ENCODE assay signal across 10 cellular contexts in the genomic region with DNA sequence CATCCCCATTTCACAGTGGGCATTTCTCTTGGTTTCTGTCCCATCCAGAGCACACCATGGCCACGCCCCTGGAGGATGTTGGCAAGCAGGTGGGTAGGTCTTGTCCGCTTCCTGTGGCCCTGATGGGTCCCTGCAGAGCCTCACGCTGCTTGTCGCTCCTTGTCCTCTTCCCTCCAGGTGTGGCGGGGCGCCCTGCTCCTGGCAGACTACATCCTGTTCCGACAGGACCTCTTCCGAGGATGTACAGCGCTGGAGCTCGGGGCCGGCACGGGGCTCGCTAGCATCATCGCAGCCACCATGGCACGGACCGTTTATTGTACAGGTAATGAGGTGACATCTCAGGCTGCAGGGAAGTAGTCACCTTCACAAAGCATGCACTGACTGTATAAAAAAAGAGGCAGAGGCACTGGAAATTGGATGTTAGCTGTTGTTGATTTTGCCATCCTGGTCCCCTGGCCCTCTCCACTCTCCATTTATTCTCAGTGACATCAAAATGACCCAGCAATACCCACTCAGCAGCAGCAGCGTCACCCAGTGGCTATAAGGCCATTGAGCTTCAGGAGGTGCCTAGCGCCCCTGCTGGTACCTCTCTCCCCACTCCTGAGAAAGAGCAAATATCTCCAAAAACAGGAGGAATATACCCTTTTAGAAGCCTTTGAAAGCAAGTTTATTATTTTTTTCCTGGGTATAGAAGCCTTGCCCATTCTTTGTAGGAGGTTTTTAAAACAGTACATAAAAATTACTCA. TPM values are rescaled to one million over a fixed set of nuclear protein-coding genes. Genes with fewer than 3 reads are reported as not detected.
DNase-seq lines count a peak whose midpoint lies in the region; ATAC-seq, FAIRE-seq and TF ChIP-seq lines count a peak whose summit lies in the region.
"Had no signal": no experiment of that assay in that cellular context is flagged by ENCODE, and none has a peak within 500 bp of the region (broad histone marks: within the 10 kb centered on the region; RNA-seq: fewer than 3 reads in every experiment).

No MANE protein-coding gene starts in this region.

- H3K9ac ChIP-seq in keratinocyte (ENCODE audit: control insufficient read depth, extremely low read depth, insufficient read depth, low read length): no peak overlapping the region

- no peak overlapping the region for H3K4me2 ChIP-seq in keratinocyte (ENCODE audit: control insufficient read depth, extremely low read depth, insufficient read depth, low read depth, low read length)

- no peak overlapping the region for H3K27ac Mint-ChIP-seq in activated CD4-positive, alpha-beta T cell treated with anti-CD3 and anti-CD28 coated beads for 36 hours
- H3K27ac Mint-ChIP-seq in activated T-cell treated with anti-CD3 and anti-CD28 coated beads, Interleukin-2, amount 50 U/mL, for 24 hours: no peak overlapping the region

- H3K4me3 Mint-ChIP-seq in activated CD4-positive, alpha-beta T cell treated with anti-CD3 and anti-CD28 coated beads for 36 hours: no peak overlapping the region
- H3K4me3 Mint-ChIP-seq in activated T-cell treated with anti-CD3 and anti-CD28 coated beads, Interleukin-2, amount 50 U/mL, for 24 hours: no peak overlapping the region

- POLR2A ChIA-PET in HEK293 (lab: Yijun Ruan, JAX): no interaction called here
- POLR2A ChIA-PET in activated CD4-positive, alpha-beta T cell treated with anti-CD3 and anti-CD28 coated beads for 36 hours (lab: Charles Lee): no interaction called here

- dilution Hi-C loops in keratinocyte (cut with MboI; ENCODE audit: extremely low pct_ligation_motif_present, low sequenced_read_pairs): no loop called here

- intact Hi-C loops in activated CD4-positive, alpha-beta T cell treated with anti-CD3 and anti-CD28 coated beads for 36 hours (cut with DNase I, micrococcal nuclease): no loop called here

- H3K9me1 ChIP-seq in keratinocyte (ENCODE audit: control insufficient read depth, extremely low read depth, insufficient read depth, low read length): no peaks in the 10 kb centered on the region

- H3K27ac ChIP-seq in HEK293 (ENCODE audit: extremely low read depth, low read depth, low read length): no peak overlapping the region
- no peak overlapping the region for H3K27ac ChIP-seq in keratinocyte (ENCODE audit: control insufficient read depth, insufficient read depth, low read length)

- DNase-seq in AG09319 (ENCODE audit: extremely low read depth, low read depth): no peak
- peak; percentile 46 for DNase-seq in astrocyte of the spinal cord (ENCODE audit: low read depth, low spot score)
- DNase-seq in keratinocyte (ENCODE audit: low read depth, low spot score): no peak
- no peak for DNase-seq in NCI-H446 (lab: John Stamatoyannopoulos, UW)
- no peak for DNase-seq in activated CD4-positive, alpha-beta T cell treated with anti-CD3 and anti-CD28 coated beads for 36 hours
- no peak for DNase-seq in GDM1 (lab: John Stamatoyannopoulos, UW)
- no peak for DNase-seq in activated T-cell treated with anti-CD3 and anti-CD28 coated beads, Interleukin-2, amount 50 U/mL, for 24 hours

- no peaks in the 10 kb centered on the region for H3K9me3 Mint-ChIP-seq in activated CD4-positive, alpha-beta T cell treated with anti-CD3 and anti-CD28 coated beads for 36 hours (ENCODE audit: low read depth)
- no peaks in the 10 kb centered on the region for H3K9me3 Mint-ChIP-seq in activated T-cell treated with anti-CD3 and anti-CD28 coated beads, Interleukin-2, amount 50 U/mL, for 24 hours

- in situ Hi-C loops in astrocyte of the spinal cord (cut with HindIII; ENCODE audit: low sequenced_read_pairs): no loop called here

- FAIRE-seq in keratinocyte (lab: Jason Lieb, UNC): no peak

- H4K20me1 ChIP-seq in keratinocyte (ENCODE audit: control insufficient read depth, extremely low read depth, insufficient read depth, low read length): no peaks in the 10 kb centered on the region

- H2AFZ ChIP-seq in keratinocyte (ENCODE audit: control insufficient read depth, low read length): no peak overlapping the region

- ATAC-seq in activated CD4-positive, alpha-beta T cell treated with anti-CD3 and anti-CD28 coated beads for 36 hours: no peak

- CTCF ChIA-PET in HEK293 (lab: Yijun Ruan, JAX): interaction anchor here (0.6 to 3.2 kb wide), 14 partner anchors 10 to 516 kb away, joined by 3 to 13 read pairs (median 3); no protein-coding TSS in a partner anchor
- CTCF ChIA-PET in activated CD4-positive, alpha-beta T cell treated with anti-CD3 and anti-CD28 coated beads for 36 hours (lab: Charles Lee): interaction anchor here (0.6 to 1.0 kb wide), 2 partner anchors 9 to 504 kb away, joined by 3 to 4 read pairs; no protein-coding TSS in a partner anchor

- H3K4me3 ChIP-seq in HEK293 (ENCODE audit: low read depth, low read length) (no peak overlapping the region), astrocyte of the spinal cord (ENCODE audit: low read depth, low read length) (no peak overlapping the region), keratinocyte (ENCODE audit: control insufficient read depth in 2 of 3, extremely low read depth in 1 of 3, insufficient read depth in 2 of 3, low read depth in 1 of 3, low read length in 3 of 3) (no peak overlapping the region)

- H3K9me3 ChIP-seq in HEK293 (ENCODE audit: control insufficient read depth, insufficient read depth, low read depth, low read length) (no peaks in the 10 kb centered on the region), keratinocyte (ENCODE audit: control insufficient read depth, low read depth, low read length) (no peaks in the 10 kb centered on the region)

- H3K36me3 ChIP-seq in HEK293 (ENCODE audit: control insufficient read depth in 2 of 2, insufficient read depth in 1 of 2, low read length in 2 of 2): peaks cover 10 to 92% of the 10 kb centered on the region in 2 experiments
- H3K36me3 ChIP-seq in keratinocyte (ENCODE audit: control insufficient read depth in 2 of 2, extremely low read depth in 1 of 2, insufficient read depth in 2 of 2, low read length in 2 of 2): peaks cover 30 to 31% of the 10 kb centered on the region in 2 experiments

- no peaks in the 10 kb centered on the region for H3K27me3 Mint-ChIP-seq in activated CD4-positive, alpha-beta T cell treated with anti-CD3 and anti-CD28 coated beads for 36 hours
- no peaks in the 10 kb centered on the region for H3K27me3 Mint-ChIP-seq in activated T-cell treated with anti-CD3 and anti-CD28 coated beads, Interleukin-2, amount 50 U/mL, for 24 hours

- TF ChIP-seq CTCF in AG09319 (IDR thresholded peaks at IDR 0.05; ENCODE audit: low read depth, low read length) (peak; percentile 53), HEK293 (tag by site-specific recombination; IDR thresholded peaks at IDR 0.05) (peak; percentile 58; the same call in 1 of the 2 replicates), astrocyte of the spinal cord (IDR thresholded peaks at IDR 0.05; ENCODE audit: low read depth, low read length) (peak; percentile 89), keratinocyte (optimal IDR thresholded peaks at IDR 0.05 in 1 of 3, IDR thresholded peaks at IDR 0.05 in 1 of 3, conservative IDR thresholded peaks at IDR 0.05 in 1 of 3; ENCODE audit: extremely low read depth in 1 of 3, insufficient read depth in 2 of 3, low read length in 3 of 3) (peak; percentile 54 to 70 (median 58))

- no peaks in the 10 kb centered on the region for H3K27me3 ChIP-seq in keratinocyte (ENCODE audit: control insufficient read depth, extremely low read depth, insufficient read depth, low read length)

- H3K4me1 ChIP-seq in HEK293 (ENCODE audit: control insufficient read depth, insufficient read depth, low read length): no peaks in the 10 kb centered on the region
- H3K4me1 ChIP-seq in keratinocyte (ENCODE audit: control insufficient read depth, extremely low read depth, insufficient read depth, low read length): no peaks in the 10 kb centered on the region

- peaks cover 6% of the 10 kb centered on the region for H3K79me2 ChIP-seq in keratinocyte (ENCODE audit: control insufficient read depth, insufficient read depth, low read length)

- H3K36me3 Mint-ChIP-seq in activated CD4-positive, alpha-beta T cell treated with anti-CD3 and anti-CD28 coated beads for 36 hours (ENCODE audit: low read depth): peaks cover 28% of the 10 kb centered on the region
- peaks cover 92% of the 10 kb centered on the region for H3K36me3 Mint-ChIP-seq in activated T-cell treated with anti-CD3 and anti-CD28 coated beads, Interleukin-2, amount 50 U/mL, for 24 hours (ENCODE audit: low read depth)

- H3K4me1 Mint-ChIP-seq in activated CD4-positive, alpha-beta T cell treated with anti-CD3 and anti-CD28 coated beads for 36 hours: no peaks in the 10 kb centered on the region
- no peaks in the 10 kb centered on the region for H3K4me1 Mint-ChIP-seq in activated T-cell treated with anti-CD3 and anti-CD28 coated beads, Interleukin-2, amount 50 U/mL, for 24 hours (ENCODE audit: low read depth)

TF ChIP-seq in HEK293, 187 proteins besides CTCF, POLR2A, EP300 and RAD21 (continues in another document):
- no peak for TF ChIP-seq BCL11A (tag by site-specific recombination; IDR thresholded peaks at IDR 0.05; ENCODE audit: low read depth)

RNA-seq across cellular contexts. Expression of a gene that starts 13.7 kb away (rescaled TPM):
- 21.9 to 33.1 TPM (median 31.1 TPM) in 3 replicates for polyA plus RNA-seq in keratinocyte
- 10.5 TPM for polyA plus RNA-seq in keratinocyte (2011; ENCODE audit: low read depth)
- 18.5 and 27.3 TPM in 2 replicates for polyA plus RNA-seq in keratinocyte (2011; cell fraction: cytosol; rRNA removed)
- polyA plus RNA-seq in keratinocyte (2011; cell fraction: nucleus; rRNA removed): 58.8 and 67.5 TPM in 2 replicates
- 13.2 and 18.5 TPM in 2 replicates for polyA plus RNA-seq in keratinocyte (2012; ENCODE audit: low replicate concordance)
- 39.2 to 82.0 TPM (median 43.8 TPM) in 3 replicates for polyA minus RNA-seq in keratinocyte
- polyA minus RNA-seq in keratinocyte (2011; cell fraction: cytosol; rRNA and poly(A)+ RNA removed): 49.3 TPM
- polyA minus RNA-seq in keratinocyte (2011; cell fraction: nucleus; rRNA and poly(A)+ RNA removed): 25.0 and 25.1 TPM in 2 replicates
- 10 to 100 TPM; 32.3 to 45.8 TPM for total RNA-seq in activated CD4-positive, alpha-beta T cell treated with anti-CD3 and anti-CD28 coated beads for 36 hours

RNA-seq across cellular contexts. Expression of a gene that starts 39.3 kb away (rescaled TPM):
- polyA plus RNA-seq in keratinocyte: 11.8 to 16.8 TPM (median 13.7 TPM) in 3 replicates
- polyA plus RNA-seq in keratinocyte (2011; ENCODE audit: low read depth): 5.5 TPM
- polyA plus RNA-seq in keratinocyte (2011; cell fraction: cytosol; rRNA removed): 13.0 and 15.7 TPM in 2 replicates
- 28.8 and 29.8 TPM in 2 replicates for polyA plus RNA-seq in keratinocyte (2011; cell fraction: nucleus; rRNA removed)
- 2.9 and 11.8 TPM in 2 replicates for polyA plus RNA-seq in keratinocyte (2012; ENCODE audit: low replicate concordance)
- 11.7 to 17.1 TPM (median 13.6 TPM) in 3 replicates for polyA minus RNA-seq in keratinocyte
- polyA minus RNA-seq in keratinocyte (2011; cell fraction: cytosol; rRNA and poly(A)+ RNA removed): 11.1 TPM
- 14.1 and 17.6 TPM in 2 replicates for polyA minus RNA-seq in keratinocyte (2011; cell fraction: nucleus; rRNA and poly(A)+ RNA removed)
- 1 to 10 TPM; 5.4 to 6.0 TPM for total RNA-seq in activated CD4-positive, alpha-beta T cell treated with anti-CD3 and anti-CD28 coated beads for 36 hours
- total RNA-seq: HT1080 had no signal

RNA-seq across cellular contexts. Expression of a gene that starts 44.9 kb away (rescaled TPM):
- not detected in 3 replicates for polyA plus RNA-seq in keratinocyte
- polyA plus RNA-seq in keratinocyte (2011; ENCODE audit: low read depth): not detected
- polyA plus RNA-seq in keratinocyte (2011; cell fraction: cytosol; rRNA removed): not detected in 2 replicates
- not detected in 2 replicates for polyA plus RNA-seq in keratinocyte (2011; cell fraction: nucleus; rRNA removed)
- not detected in 2 replicates for polyA plus RNA-seq in keratinocyte (2012; ENCODE audit: low replicate concordance)
- not detected in 3 replicates for polyA minus RNA-seq in keratinocyte
- not detected for polyA minus RNA-seq in keratinocyte (2011; cell fraction: cytosol; rRNA and poly(A)+ RNA removed)
- polyA minus RNA-seq in keratinocyte (2011; cell fraction: nucleus; rRNA and poly(A)+ RNA removed): not detected in 2 replicates
- not detected for total RNA-seq in activated CD4-positive, alpha-beta T cell treated with anti-CD3 and anti-CD28 coated beads for 36 hours
- total RNA-seq: HT1080, myocyte had no signal
